ENCODE assay signal across 1 cellular context in genomic region chr6:44075137-44076015, GRCh38.
TF ChIP-seq lines count a peak whose summit lies in the region.

No MANE protein-coding gene starts in this region.

TF ChIP-seq in HepG2, 621 proteins besides CTCF, POLR2A, EP300 and RAD21 (continued from another document and continues in another):
- TF ChIP-seq, protein P1, sequence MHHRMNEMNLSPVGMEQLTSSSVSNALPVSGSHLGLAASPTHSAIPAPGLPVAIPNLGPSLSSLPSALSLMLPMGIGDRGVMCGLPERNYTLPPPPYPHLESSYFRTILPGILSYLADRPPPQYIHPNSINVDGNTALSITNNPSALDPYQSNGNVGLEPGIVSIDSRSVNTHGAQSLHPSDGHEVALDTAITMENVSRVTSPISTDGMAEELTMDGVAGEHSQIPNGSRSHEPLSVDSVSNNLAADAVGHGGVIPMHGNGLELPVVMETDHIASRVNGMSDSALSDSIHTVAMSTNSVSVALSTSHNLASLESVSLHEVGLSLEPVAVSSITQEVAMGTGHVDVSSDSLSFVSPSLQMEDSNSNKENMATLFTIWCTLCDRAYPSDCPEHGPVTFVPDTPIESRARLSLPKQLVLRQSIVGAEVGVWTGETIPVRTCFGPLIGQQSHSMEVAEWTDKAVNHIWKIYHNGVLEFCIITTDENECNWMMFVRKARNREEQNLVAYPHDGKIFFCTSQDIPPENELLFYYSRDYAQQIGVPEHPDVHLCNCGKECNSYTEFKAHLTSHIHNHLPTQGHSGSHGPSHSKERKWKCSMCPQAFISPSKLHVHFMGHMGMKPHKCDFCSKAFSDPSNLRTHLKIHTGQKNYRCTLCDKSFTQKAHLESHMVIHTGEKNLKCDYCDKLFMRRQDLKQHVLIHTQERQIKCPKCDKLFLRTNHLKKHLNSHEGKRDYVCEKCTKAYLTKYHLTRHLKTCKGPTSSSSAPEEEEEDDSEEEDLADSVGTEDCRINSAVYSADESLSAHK (CRISPR knock-in tag; IDR thresholded peaks at IDR 0.05; ENCODE audit: borderline replicate concordance): no peak
- TF ChIP-seq, protein P2, sequence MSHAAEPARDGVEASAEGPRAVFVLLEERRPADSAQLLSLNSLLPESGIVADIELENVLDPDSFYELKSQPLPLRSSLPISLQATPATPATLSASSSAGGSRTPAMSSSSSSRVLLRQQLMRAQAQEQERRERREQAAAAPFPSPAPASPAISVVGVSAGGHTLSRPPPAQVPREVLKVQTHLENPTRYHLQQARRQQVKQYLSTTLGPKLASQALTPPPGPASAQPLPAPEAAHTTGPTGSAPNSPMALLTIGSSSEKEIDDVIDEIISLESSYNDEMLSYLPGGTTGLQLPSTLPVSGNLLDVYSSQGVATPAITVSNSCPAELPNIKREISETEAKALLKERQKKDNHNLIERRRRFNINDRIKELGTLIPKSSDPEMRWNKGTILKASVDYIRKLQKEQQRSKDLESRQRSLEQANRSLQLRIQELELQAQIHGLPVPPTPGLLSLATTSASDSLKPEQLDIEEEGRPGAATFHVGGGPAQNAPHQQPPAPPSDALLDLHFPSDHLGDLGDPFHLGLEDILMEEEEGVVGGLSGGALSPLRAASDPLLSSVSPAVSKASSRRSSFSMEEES (CRISPR knock-in tag; IDR thresholded peaks at IDR 0.05): peak; percentile 78; the same call in 1 of the 2 replicates
- TF ChIP-seq SALL2 (CRISPR knock-in tag; IDR thresholded peaks at IDR 0.05): no peak
- 0 out of 2 replicates have a peak, but pooled peaks have one; percentile 29 for TF ChIP-seq NPAS2 (CRISPR knock-in tag; IDR thresholded peaks at IDR 0.05; ENCODE audit: borderline replicate concordance)
- TF ChIP-seq PHF8 (CRISPR knock-in tag; IDR thresholded peaks at IDR 0.05): no peak; the same call in 1 of the 2 replicates
- peak; percentile 41; the same call in 1 of the 2 replicates for TF ChIP-seq FOXC1 (CRISPR knock-in tag; IDR thresholded peaks at IDR 0.05; ENCODE audit: borderline replicate concordance)
- TF ChIP-seq ZNF614 (CRISPR knock-in tag; IDR thresholded peaks at IDR 0.05; ENCODE audit: borderline replicate concordance): no peak
- peak; percentile 86 for TF ChIP-seq MEF2D (CRISPR knock-in tag; IDR thresholded peaks at IDR 0.05)
- TF ChIP-seq RARA (CRISPR knock-in tag; IDR thresholded peaks at IDR 0.05): peak; percentile 99
- TF ChIP-seq, protein P3, sequence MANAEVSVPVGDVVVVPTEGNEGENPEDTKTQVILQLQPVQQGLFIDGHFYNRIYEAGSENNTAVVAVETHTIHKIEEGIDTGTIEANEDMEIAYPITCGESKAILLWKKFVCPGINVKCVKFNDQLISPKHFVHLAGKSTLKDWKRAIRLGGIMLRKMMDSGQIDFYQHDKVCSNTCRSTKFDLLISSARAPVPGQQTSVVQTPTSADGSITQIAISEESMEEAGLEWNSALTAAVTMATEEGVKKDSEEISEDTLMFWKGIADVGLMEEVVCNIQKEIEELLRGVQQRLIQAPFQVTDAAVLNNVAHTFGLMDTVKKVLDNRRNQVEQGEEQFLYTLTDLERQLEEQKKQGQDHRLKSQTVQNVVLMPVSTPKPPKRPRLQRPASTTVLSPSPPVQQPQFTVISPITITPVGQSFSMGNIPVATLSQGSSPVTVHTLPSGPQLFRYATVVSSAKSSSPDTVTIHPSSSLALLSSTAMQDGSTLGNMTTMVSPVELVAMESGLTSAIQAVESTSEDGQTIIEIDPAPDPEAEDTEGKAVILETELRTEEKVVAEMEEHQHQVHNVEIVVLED (CRISPR knock-in tag; IDR thresholded peaks at IDR 0.05; ENCODE audit: borderline replicate concordance): peak; percentile 69
- TF ChIP-seq MED1 (CRISPR knock-in tag; IDR thresholded peaks at IDR 0.05): peak; percentile 99
- TF ChIP-seq ZNF550 (CRISPR knock-in tag; IDR thresholded peaks at IDR 0.05; ENCODE audit: borderline replicate concordance): no peak
- TF ChIP-seq ZNF329 (CRISPR knock-in tag; IDR thresholded peaks at IDR 0.05; ENCODE audit: low read depth): no peak
- TF ChIP-seq KDM5B (CRISPR knock-in tag; IDR thresholded peaks at IDR 0.05; ENCODE audit: borderline replicate concordance): peak; percentile 78; the same call in 1 of the 2 replicates
- no peak for TF ChIP-seq ZNF496 (CRISPR knock-in tag; IDR thresholded peaks at IDR 0.05; ENCODE audit: insufficient replicate concordance)
- TF ChIP-seq, protein P4, sequence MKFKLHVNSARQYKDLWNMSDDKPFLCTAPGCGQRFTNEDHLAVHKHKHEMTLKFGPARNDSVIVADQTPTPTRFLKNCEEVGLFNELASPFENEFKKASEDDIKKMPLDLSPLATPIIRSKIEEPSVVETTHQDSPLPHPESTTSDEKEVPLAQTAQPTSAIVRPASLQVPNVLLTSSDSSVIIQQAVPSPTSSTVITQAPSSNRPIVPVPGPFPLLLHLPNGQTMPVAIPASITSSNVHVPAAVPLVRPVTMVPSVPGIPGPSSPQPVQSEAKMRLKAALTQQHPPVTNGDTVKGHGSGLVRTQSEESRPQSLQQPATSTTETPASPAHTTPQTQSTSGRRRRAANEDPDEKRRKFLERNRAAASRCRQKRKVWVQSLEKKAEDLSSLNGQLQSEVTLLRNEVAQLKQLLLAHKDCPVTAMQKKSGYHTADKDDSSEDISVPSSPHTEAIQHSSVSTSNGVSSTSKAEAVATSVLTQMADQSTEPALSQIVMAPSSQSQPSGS (CRISPR knock-in tag; IDR thresholded peaks at IDR 0.05): no peak
- TF ChIP-seq PITX1 (CRISPR knock-in tag; IDR thresholded peaks at IDR 0.05): no peak; the same call in 1 of the 2 replicates
- TF ChIP-seq, protein P5, sequence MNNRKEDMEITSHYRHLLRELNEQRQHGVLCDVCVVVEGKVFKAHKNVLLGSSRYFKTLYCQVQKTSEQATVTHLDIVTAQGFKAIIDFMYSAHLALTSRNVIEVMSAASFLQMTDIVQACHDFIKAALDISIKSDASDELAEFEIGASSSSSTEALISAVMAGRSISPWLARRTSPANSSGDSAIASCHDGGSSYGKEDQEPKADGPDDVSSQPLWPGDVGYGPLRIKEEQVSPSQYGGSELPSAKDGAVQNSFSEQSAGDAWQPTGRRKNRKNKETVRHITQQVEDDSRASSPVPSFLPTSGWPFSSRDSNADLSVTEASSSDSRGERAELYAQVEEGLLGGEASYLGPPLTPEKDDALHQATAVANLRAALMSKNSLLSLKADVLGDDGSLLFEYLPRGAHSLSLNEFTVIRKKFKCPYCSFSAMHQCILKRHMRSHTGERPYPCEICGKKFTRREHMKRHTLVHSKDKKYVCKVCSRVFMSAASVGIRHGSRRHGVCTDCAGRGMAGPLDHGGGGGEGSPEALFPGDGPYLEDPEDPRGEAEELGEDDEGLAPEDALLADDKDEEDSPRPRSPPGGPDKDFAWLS (CRISPR knock-in tag; IDR thresholded peaks at IDR 0.05; ENCODE audit: borderline replicate concordance): no peak; the same call in 1 of the 2 replicates
- TF ChIP-seq BRD4 (CRISPR knock-in tag; IDR thresholded peaks at IDR 0.05): no peak; the same call in 1 of the 2 replicates
- TF ChIP-seq BRF2 (CRISPR knock-in tag; IDR thresholded peaks at IDR 0.05): no peak
- no peak for TF ChIP-seq RFX3 (CRISPR knock-in tag; IDR thresholded peaks at IDR 0.05)
- TF ChIP-seq ZNF10 (CRISPR knock-in tag; IDR thresholded peaks at IDR 0.05; ENCODE audit: borderline replicate concordance, low read depth): no peak
- TF ChIP-seq TOPORS (CRISPR knock-in tag; IDR thresholded peaks at IDR 0.05): peak; percentile 78; the same call in 1 of the 2 replicates
- peak; percentile 95 for TF ChIP-seq ZBTB39 (CRISPR knock-in tag; IDR thresholded peaks at IDR 0.05)
- no peak for TF ChIP-seq TCF7L2 (IDR thresholded peaks at IDR 0.05; ENCODE audit: low read depth, low read length)
- peak; percentile 27; the same call in 1 of the 2 replicates for TF ChIP-seq ZNF543 (CRISPR knock-in tag; IDR thresholded peaks at IDR 0.05)
- TF ChIP-seq PAXIP1 (CRISPR knock-in tag; conservative IDR thresholded peaks at IDR 0.05): peak; percentile 94
- TF ChIP-seq CREM (IDR thresholded peaks at IDR 0.05): peak; percentile 42; the same call in 1 of the 2 replicates
- no peak for TF ChIP-seq CREM (CRISPR knock-in tag; IDR thresholded peaks at IDR 0.05)
- no peak for TF ChIP-seq KDM5A (IDR thresholded peaks at IDR 0.05; ENCODE audit: borderline replicate concordance, low read length)
- no peak for TF ChIP-seq ZNF770 (CRISPR knock-in tag; IDR thresholded peaks at IDR 0.05)
- no peak for TF ChIP-seq CENPT (CRISPR knock-in tag; IDR thresholded peaks at IDR 0.05; ENCODE audit: low read depth)
- no peak for TF ChIP-seq ZKSCAN1 (IDR thresholded peaks at IDR 0.05; ENCODE audit: low read length)
- no peak for TF ChIP-seq ZNF234 (CRISPR knock-in tag; conservative IDR thresholded peaks at IDR 0.05)
- TF ChIP-seq, protein P6, sequence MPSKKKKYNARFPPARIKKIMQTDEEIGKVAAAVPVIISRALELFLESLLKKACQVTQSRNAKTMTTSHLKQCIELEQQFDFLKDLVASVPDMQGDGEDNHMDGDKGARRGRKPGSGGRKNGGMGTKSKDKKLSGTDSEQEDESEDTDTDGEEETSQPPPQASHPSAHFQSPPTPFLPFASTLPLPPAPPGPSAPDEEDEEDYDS (CRISPR knock-in tag; IDR thresholded peaks at IDR 0.05): peak; percentile 97
- TF ChIP-seq SETDB1 (CRISPR knock-in tag; IDR thresholded peaks at IDR 0.05; ENCODE audit: borderline replicate concordance): no peak
- 0 out of 2 replicates have a peak, but pooled peaks have one; percentile 0 for TF ChIP-seq ZSCAN20 (CRISPR knock-in tag; IDR thresholded peaks at IDR 0.05; ENCODE audit: borderline replicate concordance)
- no peak for TF ChIP-seq TRIM22 (IDR thresholded peaks at IDR 0.05)
